8 cellular contexts compared by ENCODE assay signal in genomic region chr22:40346178-40347064, GRCh38. TPM values are rescaled to one million over a fixed set of nuclear protein-coding genes. Genes with fewer than 3 reads are reported as not detected.
A peak's percentile ranks its signal among the peaks of the same experiment; 100 is the strongest.
DNase-seq lines count a peak whose midpoint lies in the region; ATAC-seq and TF ChIP-seq lines count a peak whose summit lies in the region.

ADSL (plus strand) TSS chr22:40346500; CDS start chr22:40346559, 59 bp downstream.

- H3K4me3 Mint-ChIP-seq in GM23338 = peak within 1 kb of the TSS; percentile 97

- peak within 1 kb of the TSS; percentile 97 for H3K27ac Mint-ChIP-seq in GM23338

- no peaks in the 10 kb centered on the region for H3K9me2 ChIP-seq in GM23338 (ENCODE audit: insufficient read depth)

- H2AFZ ChIP-seq in GM23338 (peak within 1 kb of the TSS; percentile 98), neuron (ENCODE audit: low read depth, low read length) (peak within 1 kb of the TSS; percentile 80)

- H4K20me1 ChIP-seq in GM23338 (replicated peaks; ENCODE audit: insufficient read depth) = peaks cover 22% of the 10 kb centered on the region

- H3K27me3 ChIP-seq in GM23338 (ENCODE audit: insufficient read depth) (no peaks in the 10 kb centered on the region), SJSA1 (replicated peaks) (no peaks in the 10 kb centered on the region), foreskin keratinocyte (no peaks in the 10 kb centered on the region), neuron (ENCODE audit: insufficient read depth, low read length) (no peaks in the 10 kb centered on the region)

- H3K27me3 Mint-ChIP-seq in GM23338 (ENCODE audit: insufficient read depth, low read depth, poor library complexity) = peaks cover 11% of the 10 kb centered on the region

- DNase-seq in EH (ENCODE audit: low read depth) (peak; percentile 89), GM23338 (ENCODE audit: low spot score) (peak; percentile 94), LoVo (ENCODE audit: low spot score) (peak; percentile 87), SJSA1 (ENCODE audit: low read depth in 1 of 2, low spot score in 2 of 2) (peak; percentile 90 to 91), foreskin keratinocyte (peak; percentile 72 to 86), stromal cell of bone marrow (ENCODE audit: low read depth) (peak; percentile 76)
- DNase-seq in activated naive CD4-positive, alpha-beta T cell (lab: John Stamatoyannopoulos, UW) = peak; percentile 57 to 73 (median 68)

- H3K4me3 ChIP-seq in GM23338 (peak within 1 kb of the TSS; percentile 68), SJSA1 (peak within 1 kb of the TSS; percentile 72), neuron (ENCODE audit: low read length) (peak within 1 kb of the TSS; percentile 94)

- H3K4me2 ChIP-seq in GM23338 = peak within 1 kb of the TSS; percentile 87

- H3K9me3 ChIP-seq in SJSA1 (replicated peaks) (no peaks in the 10 kb centered on the region), neuron (ENCODE audit: low read length) (no peaks in the 10 kb centered on the region)

- peaks cover 27% of the 10 kb centered on the region for H3K36me3 ChIP-seq in GM23338 (ENCODE audit: insufficient read depth)
- H3K36me3 ChIP-seq in SJSA1 = peaks cover 41% of the 10 kb centered on the region
- H3K36me3 ChIP-seq in neuron (ENCODE audit: insufficient read depth, low read length) = peaks cover 20% of the 10 kb centered on the region

- H3K4me1 Mint-ChIP-seq in GM23338 = peaks cover 8% of the 10 kb centered on the region; the same call in 2 of the 3 replicates

- H3K79me2 ChIP-seq in GM23338 (replicated peaks; ENCODE audit: insufficient read depth) = peaks cover 49% of the 10 kb centered on the region

- H3K9me3 Mint-ChIP-seq in GM23338 = no peaks in the 10 kb centered on the region

- H3K27ac ChIP-seq in GM23338 (ENCODE audit: low read depth) = peak within 1 kb of the TSS; percentile 89
- peak within 1 kb of the TSS; percentile 20 for H3K27ac ChIP-seq in SJSA1
- peak within 1 kb of the TSS; percentile 16 for H3K27ac ChIP-seq in foreskin keratinocyte

- H3F3A ChIP-seq in GM23338 (replicated peaks; ENCODE audit: low read depth) = peaks cover 21% of the 10 kb centered on the region

- ATAC-seq in GM23338 = peak; percentile 97
- peak; percentile 88 for ATAC-seq in foreskin keratinocyte

- H3K36me3 Mint-ChIP-seq in GM23338 (ENCODE audit: low read depth) = peaks cover 37% of the 10 kb centered on the region

- TF ChIP-seq CTCF in GM23338 (conservative IDR thresholded peaks at IDR 0.05; ENCODE audit: low read depth in 2 of 2) (no peak), foreskin keratinocyte (conservative IDR thresholded peaks at IDR 0.05) (peak; percentile 29)

- H3K4me1 ChIP-seq in GM23338 (ENCODE audit: insufficient read depth) = peaks cover 6% of the 10 kb centered on the region; the same call in 1 of the 2 replicates
- H3K4me1 ChIP-seq in SJSA1 (replicated peaks) = peaks cover 16% of the 10 kb centered on the region
- H3K4me1 ChIP-seq in foreskin keratinocyte = peaks cover 5% of the 10 kb centered on the region
- peaks cover 13% of the 10 kb centered on the region for H3K4me1 ChIP-seq in neuron (ENCODE audit: insufficient read depth, low read length)

TF ChIP-seq in GM23338, 12 proteins besides CTCF, POLR2A, EP300 and RAD21:
- no peak for TF ChIP-seq ZNF331 (CRISPR knock-in tag; IDR thresholded peaks at IDR 0.05; ENCODE audit: low read depth)
- no peak for TF ChIP-seq STAT1 (IDR thresholded peaks at IDR 0.05; ENCODE audit: unreplicated experiment)
- peak; percentile 4 for TF ChIP-seq REST (IDR thresholded peaks at IDR 0.05; ENCODE audit: unreplicated experiment)
- TF ChIP-seq POLR2AphosphoS5 (IDR thresholded peaks at IDR 0.05; ENCODE audit: low read depth) = peak; percentile 100
- TF ChIP-seq, protein P1, sequence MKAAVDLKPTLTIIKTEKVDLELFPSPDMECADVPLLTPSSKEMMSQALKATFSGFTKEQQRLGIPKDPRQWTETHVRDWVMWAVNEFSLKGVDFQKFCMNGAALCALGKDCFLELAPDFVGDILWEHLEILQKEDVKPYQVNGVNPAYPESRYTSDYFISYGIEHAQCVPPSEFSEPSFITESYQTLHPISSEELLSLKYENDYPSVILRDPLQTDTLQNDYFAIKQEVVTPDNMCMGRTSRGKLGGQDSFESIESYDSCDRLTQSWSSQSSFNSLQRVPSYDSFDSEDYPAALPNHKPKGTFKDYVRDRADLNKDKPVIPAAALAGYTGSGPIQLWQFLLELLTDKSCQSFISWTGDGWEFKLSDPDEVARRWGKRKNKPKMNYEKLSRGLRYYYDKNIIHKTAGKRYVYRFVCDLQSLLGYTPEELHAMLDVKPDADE (IDR thresholded peaks at IDR 0.05) = peak; percentile 85
- 0 out of 2 replicates have a peak, but pooled peaks have one; percentile 19 for TF ChIP-seq CREB1 (CRISPR knock-in tag; IDR thresholded peaks at IDR 0.05; ENCODE audit: low read depth)
TF ChIP-seq in GM23338: peak in this region for 4.

RNA-seq across cellular contexts. Expression of gene ADSL, which starts in this region (rescaled TPM):
- 221 and 232 TPM in 2 replicates for total RNA-seq in GM23338 (2014; rRNA removed; shearing (Covaris generic))
- polyA plus RNA-seq in GM23338 (2016; fragmentation: Nextera tagmentation; extraction: Ambion mirVana) = 120 and 131 TPM in 2 replicates
- total RNA-seq in SJSA1 (2014; rRNA removed; shearing (Covaris generic)) = 122 and 201 TPM in 2 replicates
- 90.6 and 97.4 TPM in 2 replicates for total RNA-seq in foreskin keratinocyte
- 82.9 and 91.1 TPM in 2 replicates for polyA plus RNA-seq in foreskin keratinocyte

Comparison
In these comparisons a context has a peak if more than half of its experiments do, and no peak if none do; other contexts are left out.
1. Peak in every context shown above with its lines: DNase-seq, ATAC-seq, H3K4me3 ChIP-seq and H3K27ac ChIP-seq.
2. H3K27ac ChIP-seq: peak in every context shown above with its lines; median percentile 89 in GM23338; 20 in SJSA1; 16 in foreskin keratinocyte.